10 cellular contexts compared by ENCODE assay signal in the genomic region with DNA sequence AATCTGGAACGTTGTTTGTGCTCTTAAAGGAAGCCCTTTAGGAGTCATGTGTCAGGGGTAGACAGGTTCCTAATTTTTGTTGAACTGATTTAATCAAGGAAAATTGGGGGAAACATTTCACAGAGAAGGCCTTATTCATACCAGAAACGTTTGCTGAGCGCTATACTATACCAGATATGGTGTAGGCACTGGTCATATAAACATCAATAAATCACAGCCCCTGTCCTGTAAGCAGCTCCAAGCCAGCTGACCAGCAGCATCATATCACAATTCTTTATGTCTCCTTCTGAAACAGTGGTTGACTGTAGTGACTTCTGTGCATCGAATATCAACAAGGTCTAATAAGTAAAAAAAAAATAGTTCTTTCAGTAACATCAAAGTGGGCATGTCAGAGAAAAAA. TPM values are rescaled to one million over a fixed set of nuclear protein-coding genes. Genes with fewer than 3 reads are reported as not detected.
A peak's percentile ranks its signal among the peaks of the same experiment; 100 is the strongest.
DNase-seq lines count a peak whose midpoint lies in the region; ATAC-seq lines count a peak whose summit lies in the region.
"Had no signal": no experiment of that assay in that cellular context is flagged by ENCODE, and none has a peak within 500 bp of the region (broad histone marks: within the 10 kb centered on the region; RNA-seq: fewer than 3 reads in every experiment).

No MANE protein-coding gene starts in this region.

- no peaks in the 10 kb centered on the region for H3K27me3 Mint-ChIP-seq in activated naive CD4-positive, alpha-beta T cell treated with anti-CD3 and anti-CD28 coated beads, Interleukin-2, amount 10 ng/mL, durations not matched to agents 7 days and 5 days
- peaks cover 36% of the 10 kb centered on the region for H3K27me3 Mint-ChIP-seq in activated CD8-positive, alpha-beta T cell treated with anti-CD3 and anti-CD28 coated beads, Interleukin-2, amount 10 ng/mL, durations not matched to agents 7 days and 5 days (ENCODE audit: low read depth)

- ATAC-seq in activated CD8-positive, alpha-beta T cell treated with anti-CD3 and anti-CD28 coated beads, Interleukin-2, amount 10 ng/mL, durations not matched to agents 7 days and 5 days = no peak
- no peak for ATAC-seq in GM21529 (IDR thresholded peaks at IDR 0.05; ENCODE audit: unreplicated experiment)
- ATAC-seq: Right ventricle myocardium inferior had no signal

- peaks cover 0 to 16% of the 10 kb centered on the region in 2 donors for H3K27me3 ChIP-seq in stomach smooth muscle (ENCODE audit: control insufficient read depth in 1 of 2, insufficient read depth in 2 of 2, low read length in 2 of 2)

- CTCF ChIA-PET in activated naive CD4-positive, alpha-beta T cell treated with anti-CD3 and anti-CD28 coated beads, Interleukin-2, amount 10 ng/mL, durations not matched to agents 7 days and 5 days (lab: Charles Lee) = no interaction called here
- CTCF ChIA-PET in activated CD8-positive, alpha-beta T cell treated with anti-CD3 and anti-CD28 coated beads, Interleukin-2, amount 10 ng/mL, durations not matched to agents 7 days and 5 days (lab: Charles Lee) = interaction anchor here (1.9 kb wide), 1 partner anchor 458 kb away, joined by 9 read pairs; no protein-coding TSS in a partner anchor

- no peak overlapping the region for H3K27ac Mint-ChIP-seq in activated naive CD4-positive, alpha-beta T cell treated with anti-CD3 and anti-CD28 coated beads, Interleukin-2, amount 10 ng/mL, durations not matched to agents 7 days and 5 days
- no peak overlapping the region for H3K27ac Mint-ChIP-seq in activated CD8-positive, alpha-beta T cell treated with anti-CD3 and anti-CD28 coated beads, Interleukin-2, amount 10 ng/mL, durations not matched to agents 7 days and 5 days

- H3K9me3 Mint-ChIP-seq in activated naive CD4-positive, alpha-beta T cell treated with anti-CD3 and anti-CD28 coated beads, Interleukin-2, amount 10 ng/mL, durations not matched to agents 7 days and 5 days = no peaks in the 10 kb centered on the region
- H3K9me3 Mint-ChIP-seq in activated CD8-positive, alpha-beta T cell treated with anti-CD3 and anti-CD28 coated beads, Interleukin-2, amount 10 ng/mL, durations not matched to agents 7 days and 5 days (ENCODE audit: insufficient read depth) = no peaks in the 10 kb centered on the region

- peak overlapping the region; percentile 63 to 79 for H3K4me3 ChIP-seq in stomach smooth muscle (ENCODE audit: low read length in 2 of 2)

- no peak overlapping the region for H3K27ac ChIP-seq in stomach smooth muscle (ENCODE audit: low read length)

- H3K36me3 Mint-ChIP-seq in activated naive CD4-positive, alpha-beta T cell treated with anti-CD3 and anti-CD28 coated beads, Interleukin-2, amount 10 ng/mL, durations not matched to agents 7 days and 5 days = peaks cover 2% of the 10 kb centered on the region
- no peaks in the 10 kb centered on the region for H3K36me3 Mint-ChIP-seq in activated CD8-positive, alpha-beta T cell treated with anti-CD3 and anti-CD28 coated beads, Interleukin-2, amount 10 ng/mL, durations not matched to agents 7 days and 5 days (ENCODE audit: low read depth)

- no peak for DNase-seq in activated naive CD4-positive, alpha-beta T cell treated with anti-CD3 and anti-CD28 coated beads, Interleukin-2, amount 10 ng/mL, durations not matched to agents 7 days and 5 days
- no peak for DNase-seq in activated naive CD4-positive, alpha-beta T cell treated with anti-CD3 and anti-CD28 coated beads, Interleukin-2, amount 50 U/mL, for 16 hours
- DNase-seq in activated CD8-positive, alpha-beta T cell treated with anti-CD3 and anti-CD28 coated beads, Interleukin-2, amount 10 ng/mL, durations not matched to agents 7 days and 5 days = no peak
- peak; percentile 5 for DNase-seq in left kidney (ENCODE audit: low read depth, low spot score)
- DNase-seq in SHP77 treated with DMSO at 0.1 percent for 48 hours (lab: John Stamatoyannopoulos, UW) = no peak
- no peak for DNase-seq in NCI-H146 (lab: John Stamatoyannopoulos, UW)
- DNase-seq: NCI-H2029 had no signal

- H3K4me1 Mint-ChIP-seq in activated naive CD4-positive, alpha-beta T cell treated with anti-CD3 and anti-CD28 coated beads, Interleukin-2, amount 10 ng/mL, durations not matched to agents 7 days and 5 days = peaks cover 23% of the 10 kb centered on the region
- peaks cover 22% of the 10 kb centered on the region for H3K4me1 Mint-ChIP-seq in activated CD8-positive, alpha-beta T cell treated with anti-CD3 and anti-CD28 coated beads, Interleukin-2, amount 10 ng/mL, durations not matched to agents 7 days and 5 days (ENCODE audit: low read depth)

- H3K9me3 ChIP-seq in stomach smooth muscle (ENCODE audit: control insufficient read depth in 2 of 2, low read length in 2 of 2) = no peaks in the 10 kb centered on the region

- H3K36me3 ChIP-seq in stomach smooth muscle (ENCODE audit: control insufficient read depth in 2 of 2, insufficient read depth in 2 of 2, low read length in 2 of 2) = no peaks in the 10 kb centered on the region

- H3K4me3 Mint-ChIP-seq in activated naive CD4-positive, alpha-beta T cell treated with anti-CD3 and anti-CD28 coated beads, Interleukin-2, amount 10 ng/mL, durations not matched to agents 7 days and 5 days = peak overlapping the region; percentile 68
- peak overlapping the region; percentile 64 for H3K4me3 Mint-ChIP-seq in activated CD8-positive, alpha-beta T cell treated with anti-CD3 and anti-CD28 coated beads, Interleukin-2, amount 10 ng/mL, durations not matched to agents 7 days and 5 days

- H3K4me1 ChIP-seq in stomach smooth muscle (ENCODE audit: control insufficient read depth, insufficient read depth, low read length) = peaks cover 32% of the 10 kb centered on the region

- POLR2A ChIA-PET in activated CD8-positive, alpha-beta T cell treated with anti-CD3 and anti-CD28 coated beads, Interleukin-2, amount 10 ng/mL, durations not matched to agents 7 days and 5 days (lab: Charles Lee) = no interaction called here

- no peak overlapping the region for H3K9ac ChIP-seq in stomach smooth muscle (ENCODE audit: low read length in 2 of 2)

RNA-seq across cellular contexts. Expression of a gene that starts 1.1 kb away (rescaled TPM):
- total RNA-seq in activated CD8-positive, alpha-beta T cell treated with anti-CD3 and anti-CD28 coated beads, Interleukin-2, amount 10 ng/mL, durations not matched to agents 7 days and 5 days = under 1 TPM; 0.05 to 0.10 TPM
